Comparison of ENCODE assay signal across 8 cellular contexts in genomic region chr9:87662808-87663528, GRCh38.
DNase-seq lines count a peak whose midpoint lies in the region; ATAC-seq and TF ChIP-seq lines count a peak whose summit lies in the region.

No MANE protein-coding gene starts in this region.

- no peak for ATAC-seq in activated CD8-positive, alpha-beta memory T cell treated with anti-CD3 and anti-CD28 coated beads, Interleukin-2, amount 10 ng/mL, durations not matched to agents 7 days and 5 days

- H3K27ac ChIP-seq in A673 (ENCODE audit: low read depth, low read length, poor library complexity, severe bottlenecking) (peak overlapping the region; percentile 48), neural progenitor cell (no peak overlapping the region), transverse colon (no peak overlapping the region)
- H3K27ac ChIP-seq in effector memory CD4-positive, alpha-beta T cell (ENCODE audit: insufficient read depth, low read length, poor library complexity, severe bottlenecking): no peak overlapping the region

- H3K4me2 ChIP-seq in neural progenitor cell: no peak overlapping the region

- no TSS peak for BruUV-seq in A673 (replicated peaks; lab: Mats Ljungman, UMichigan)

- H3K9me3 Mint-ChIP-seq in activated CD8-positive, alpha-beta memory T cell treated with anti-CD3 and anti-CD28 coated beads, Interleukin-2, amount 10 ng/mL, durations not matched to agents 7 days and 5 days (ENCODE audit: low read depth): no peaks in the 10 kb centered on the region
- peaks cover 6% of the 10 kb centered on the region for H3K9me3 Mint-ChIP-seq in neural progenitor cell

- POLR2A ChIA-PET in A673 (lab: Charles Lee; ENCODE audit: low non-redundant PET): no interaction called here

- H3K4me1 ChIP-seq in A673 (ENCODE audit: insufficient read depth, low read length, poor library complexity, severe bottlenecking): peaks cover 18% of the 10 kb centered on the region
- no peaks in the 10 kb centered on the region for H3K4me1 ChIP-seq in neural progenitor cell
- no peaks in the 10 kb centered on the region for H3K4me1 ChIP-seq in transverse colon
- no peaks in the 10 kb centered on the region for H3K4me1 ChIP-seq in effector memory CD4-positive, alpha-beta T cell (ENCODE audit: control insufficient read depth, insufficient read depth, low read length, poor library complexity, severe bottlenecking)

- no peak overlapping the region for H3K27ac Mint-ChIP-seq in activated CD8-positive, alpha-beta memory T cell treated with anti-CD3 and anti-CD28 coated beads, Interleukin-2, amount 10 ng/mL, durations not matched to agents 7 days and 5 days
- no peak overlapping the region for H3K27ac Mint-ChIP-seq in neural progenitor cell

- in situ Hi-C loops in GM13977 (cut with MboI; ENCODE audit: low pct_unique_long_range_greater_than_20kb, low sequenced_read_pairs, unreplicated experiment) (loop anchor here (10.0 kb wide), 1 partner anchor 338 kb away; no protein-coding TSS in a partner anchor), transverse colon (cut with MboI; ENCODE audit: low pct_ligation_motif_present in 1 of 4, low pct_unique_long_range_greater_than_20kb in 1 of 4, low sequenced_read_pairs in 3 of 4) (loop anchor here (5.0 to 25.0 kb wide), 3 partner anchors 318 to 1251 kb away; no protein-coding TSS in a partner anchor)

- H3K4me3 ChIP-seq in A673 (ENCODE audit: low read depth, low read length, poor library complexity, severe bottlenecking) (no peak overlapping the region), fibroblast of mammary gland (ENCODE audit: control insufficient read depth, low read depth, low read length) (no peak overlapping the region), neural progenitor cell (no peak overlapping the region), transverse colon (no peak overlapping the region)
- no peak overlapping the region for H3K4me3 ChIP-seq in effector memory CD4-positive, alpha-beta T cell (ENCODE audit: insufficient read depth, low read depth, low read length, poor library complexity, severe bottlenecking)

- H3K9ac ChIP-seq in neural progenitor cell: no peak overlapping the region

- intact Hi-C loops in A673 (cut with micrococcal nuclease; ENCODE audit: unreplicated experiment) (loop anchor here (2.0 to 10.0 kb wide), 4 partner anchors 166 to 1248 kb away; partner anchors contain the start of gene DAPK1), transverse colon (cut with DNase I; ENCODE audit: low total_unique reads) (no loop called here)

- H3K4me1 Mint-ChIP-seq in activated CD8-positive, alpha-beta memory T cell treated with anti-CD3 and anti-CD28 coated beads, Interleukin-2, amount 10 ng/mL, durations not matched to agents 7 days and 5 days: no peaks in the 10 kb centered on the region
- peaks cover 3% of the 10 kb centered on the region for H3K4me1 Mint-ChIP-seq in neural progenitor cell

- no peak overlapping the region for H2AFZ ChIP-seq in neural progenitor cell (replicated peaks)

- CTCF ChIA-PET in A673 (lab: Charles Lee): interaction anchor here (1.3 to 1.6 kb wide), 2 partner anchors 21 to 328 kb away, joined by 3 to 4 read pairs; no protein-coding TSS in a partner anchor
- CTCF ChIA-PET in activated CD8-positive, alpha-beta memory T cell treated with anti-CD3 and anti-CD28 coated beads, Interleukin-2, amount 10 ng/mL, durations not matched to agents 7 days and 5 days (lab: Charles Lee): interaction anchor here (1.1 kb wide), 2 partner anchors 8 to 331 kb away, joined by 3 read pairs; no protein-coding TSS in a partner anchor

- H3K36me3 ChIP-seq in A673 (ENCODE audit: insufficient read depth, low read length, poor library complexity, severe bottlenecking) (peaks cover 100% of the 10 kb centered on the region), neural progenitor cell (no peaks in the 10 kb centered on the region), transverse colon (no peaks in the 10 kb centered on the region)
- H3K36me3 ChIP-seq in effector memory CD4-positive, alpha-beta T cell (ENCODE audit: control insufficient read depth, insufficient read depth, low read length): no peaks in the 10 kb centered on the region

- no peaks in the 10 kb centered on the region for H3K79me2 ChIP-seq in neural progenitor cell (ENCODE audit: low read depth)

- DNase-seq in A673 (ENCODE audit: low spot score): peak; percentile 81
- peak; percentile 64 for DNase-seq in GM13977 (ENCODE audit: low spot score)
- peak; percentile 49 for DNase-seq in NCI-H2029 (lab: John Stamatoyannopoulos, UW)
- peak; percentile 48 for DNase-seq in activated CD8-positive, alpha-beta memory T cell treated with anti-CD3 and anti-CD28 coated beads, Interleukin-2, amount 10 ng/mL, durations not matched to agents 7 days and 5 days
- peak; percentile 72 for DNase-seq in fibroblast of mammary gland (ENCODE audit: low read depth)
- peak; percentile 81 for DNase-seq in neural progenitor cell (ENCODE audit: low spot score)
- DNase-seq in transverse colon: peak; percentile 86
- DNase-seq in effector memory CD4-positive, alpha-beta T cell: no peak

- no peak for TF ChIP-seq POLR2A in transverse colon (IDR thresholded peaks at IDR 0.05)

- peaks cover 2% of the 10 kb centered on the region for H3K27me3 Mint-ChIP-seq in activated CD8-positive, alpha-beta memory T cell treated with anti-CD3 and anti-CD28 coated beads, Interleukin-2, amount 10 ng/mL, durations not matched to agents 7 days and 5 days
- H3K27me3 Mint-ChIP-seq in neural progenitor cell (ENCODE audit: insufficient read depth, low read depth): peaks cover 5% of the 10 kb centered on the region

- no peak overlapping the region for H3K4me3 Mint-ChIP-seq in activated CD8-positive, alpha-beta memory T cell treated with anti-CD3 and anti-CD28 coated beads, Interleukin-2, amount 10 ng/mL, durations not matched to agents 7 days and 5 days
- H3K4me3 Mint-ChIP-seq in neural progenitor cell: no peak overlapping the region

- no peak for TF ChIP-seq EP300 in transverse colon (IDR thresholded peaks at IDR 0.05; ENCODE audit: low read depth)

- peaks cover 16% of the 10 kb centered on the region for H3K9me3 ChIP-seq in A673 (ENCODE audit: low read depth, low read length, poor library complexity, severe bottlenecking)
- H3K9me3 ChIP-seq in neural progenitor cell (ENCODE audit: low read depth): no peaks in the 10 kb centered on the region
- H3K9me3 ChIP-seq in transverse colon: peaks cover 6 to 9% of the 10 kb centered on the region in 2 donors
- no peaks in the 10 kb centered on the region for H3K9me3 ChIP-seq in effector memory CD4-positive, alpha-beta T cell (ENCODE audit: control insufficient read depth, low read length)

- whole genome bisulfite sequencing in transverse colon (ENCODE audit: low coverage in 1 of 2), 2 donors: 49 to 54% methylated on average over 5 to 11 of the region's 11 CpGs

- no peaks in the 10 kb centered on the region for H3F3A ChIP-seq in neural progenitor cell (ENCODE audit: low read depth)

- no peaks in the 10 kb centered on the region for H4K20me1 ChIP-seq in neural progenitor cell (ENCODE audit: low read depth)

- TF ChIP-seq CTCF in A673 (conservative IDR thresholded peaks at IDR 0.05; ENCODE audit: low read depth, low read length) (peak; percentile 81), GM13977 (IDR thresholded peaks at IDR 0.05; ENCODE audit: extremely low read depth, insufficient read depth, missing control alignments) (peak; percentile 75), fibroblast of mammary gland (conservative IDR thresholded peaks at IDR 0.05; ENCODE audit: control insufficient read depth, insufficient read depth, low read depth, low read length) (peak; percentile 94), neural progenitor cell (IDR thresholded peaks at IDR 0.05) (peak; percentile 83), transverse colon (IDR thresholded peaks at IDR 0.05) (peak; percentile 69 to 82 (median 74))

- H3K27me3 ChIP-seq in A673 (replicated peaks; ENCODE audit: insufficient read depth, low read depth, low read length, poor library complexity) (no peaks in the 10 kb centered on the region), neural progenitor cell (no peaks in the 10 kb centered on the region), transverse colon (no peaks in the 10 kb centered on the region)
- no peaks in the 10 kb centered on the region for H3K27me3 ChIP-seq in effector memory CD4-positive, alpha-beta T cell (replicated peaks; ENCODE audit: control insufficient read depth, insufficient read depth, low read length, poor library complexity, severe bottlenecking)

- H3K36me3 Mint-ChIP-seq in activated CD8-positive, alpha-beta memory T cell treated with anti-CD3 and anti-CD28 coated beads, Interleukin-2, amount 10 ng/mL, durations not matched to agents 7 days and 5 days: no peaks in the 10 kb centered on the region
- H3K36me3 Mint-ChIP-seq in neural progenitor cell: peaks cover 45% of the 10 kb centered on the region

Comparison
In these comparisons a context has a peak if more than half of its experiments do, and no peak if none do; other contexts are left out.
1. DNase-seq: peak in A673 (single experiment), GM13977 (single experiment), NCI-H2029 (single experiment), activated CD8-positive, alpha-beta memory T cell treated with anti-CD3 and anti-CD28 coated beads, Interleukin-2, amount 10 ng/mL, durations not matched to agents 7 days and 5 days (single experiment), fibroblast of mammary gland (single experiment), neural progenitor cell (single experiment) and transverse colon (single experiment); none in effector memory CD4-positive, alpha-beta T cell (0 of 3).
2. Peak in every context shown above with its lines, with median percentiles within 50 percentile points of each other: CTCF ChIP-seq.